Comparison of ENCODE assay signal across 1 cellular context in the genomic region with DNA sequence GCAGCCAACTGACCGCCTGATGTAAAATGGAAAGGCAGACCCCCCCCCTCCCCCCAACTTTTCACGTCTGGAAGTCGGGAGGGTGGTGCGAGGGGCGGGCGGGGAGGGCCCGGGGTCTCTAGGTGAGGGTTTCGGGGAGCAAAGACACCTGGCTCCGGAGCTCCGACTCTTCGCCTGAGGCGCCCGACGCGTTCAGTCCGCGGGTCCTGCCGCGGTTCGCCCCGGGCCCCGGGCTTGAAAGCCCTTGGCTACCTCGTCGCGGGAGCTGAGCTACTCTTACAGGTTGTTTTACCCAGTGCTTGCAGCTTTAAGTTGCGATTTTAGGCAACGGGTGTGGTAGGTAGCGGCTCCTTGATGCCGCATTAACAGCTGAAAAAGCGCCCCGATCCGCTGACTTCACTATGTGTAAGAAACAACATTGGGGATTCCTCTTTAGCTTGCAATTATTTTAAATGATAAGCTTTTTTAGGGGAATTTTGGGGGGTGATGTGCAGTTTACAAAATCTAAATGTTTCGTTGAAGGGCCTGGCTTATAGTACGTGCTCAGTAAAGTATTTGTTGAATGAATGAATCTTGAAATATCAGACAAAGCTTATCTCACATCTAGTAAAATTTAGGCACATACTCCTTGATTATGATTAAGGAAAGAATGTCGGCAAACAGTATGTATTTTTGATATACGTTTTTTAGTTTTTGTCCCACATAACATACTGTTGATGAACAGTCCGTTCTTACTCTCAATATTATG.
TF ChIP-seq lines count a peak whose summit lies in the region.

No MANE protein-coding gene starts in this region.

TF ChIP-seq in neural cell, 6 proteins besides CTCF, POLR2A, EP300 and RAD21 (continued from another document):
- TF ChIP-seq, protein P1, sequence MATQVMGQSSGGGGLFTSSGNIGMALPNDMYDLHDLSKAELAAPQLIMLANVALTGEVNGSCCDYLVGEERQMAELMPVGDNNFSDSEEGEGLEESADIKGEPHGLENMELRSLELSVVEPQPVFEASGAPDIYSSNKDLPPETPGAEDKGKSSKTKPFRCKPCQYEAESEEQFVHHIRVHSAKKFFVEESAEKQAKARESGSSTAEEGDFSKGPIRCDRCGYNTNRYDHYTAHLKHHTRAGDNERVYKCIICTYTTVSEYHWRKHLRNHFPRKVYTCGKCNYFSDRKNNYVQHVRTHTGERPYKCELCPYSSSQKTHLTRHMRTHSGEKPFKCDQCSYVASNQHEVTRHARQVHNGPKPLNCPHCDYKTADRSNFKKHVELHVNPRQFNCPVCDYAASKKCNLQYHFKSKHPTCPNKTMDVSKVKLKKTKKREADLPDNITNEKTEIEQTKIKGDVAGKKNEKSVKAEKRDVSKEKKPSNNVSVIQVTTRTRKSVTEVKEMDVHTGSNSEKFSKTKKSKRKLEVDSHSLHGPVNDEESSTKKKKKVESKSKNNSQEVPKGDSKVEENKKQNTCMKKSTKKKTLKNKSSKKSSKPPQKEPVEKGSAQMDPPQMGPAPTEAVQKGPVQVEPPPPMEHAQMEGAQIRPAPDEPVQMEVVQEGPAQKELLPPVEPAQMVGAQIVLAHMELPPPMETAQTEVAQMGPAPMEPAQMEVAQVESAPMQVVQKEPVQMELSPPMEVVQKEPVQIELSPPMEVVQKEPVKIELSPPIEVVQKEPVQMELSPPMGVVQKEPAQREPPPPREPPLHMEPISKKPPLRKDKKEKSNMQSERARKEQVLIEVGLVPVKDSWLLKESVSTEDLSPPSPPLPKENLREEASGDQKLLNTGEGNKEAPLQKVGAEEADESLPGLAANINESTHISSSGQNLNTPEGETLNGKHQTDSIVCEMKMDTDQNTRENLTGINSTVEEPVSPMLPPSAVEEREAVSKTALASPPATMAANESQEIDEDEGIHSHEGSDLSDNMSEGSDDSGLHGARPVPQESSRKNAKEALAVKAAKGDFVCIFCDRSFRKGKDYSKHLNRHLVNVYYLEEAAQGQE (IDR thresholded peaks at IDR 0.05; ENCODE audit: borderline replicate concordance): no peak
TF ChIP-seq in neural cell: peak in this region for 0.
